8 cellular contexts compared by ENCODE assay signal in genomic region chr19:55586976-55587668, GRCh38. TPM values are rescaled to one million over a fixed set of nuclear protein-coding genes. Genes with fewer than 3 reads are reported as not detected.
DNase-seq lines count a peak whose midpoint lies in the region; ATAC-seq, FAIRE-seq and TF ChIP-seq lines count a peak whose summit lies in the region.

No MANE protein-coding gene starts in this region.

- DNase-seq in BE2C = peak; percentile 99
- peak in 75 of 76 experiments; percentile 32 to 97 (median 92) for DNase-seq in HUDEP-2 (lab: John Stamatoyannopoulos, UW; ENCODE audit: unreplicated experiment in 76 of 76)
- peak; percentile 89 for DNase-seq in NT2/D1 (ENCODE audit: low read depth, low spot score)
- peak; percentile 90 for DNase-seq in activated CD8-positive, alpha-beta memory T cell treated with anti-CD3 and anti-CD28 coated beads, Interleukin-2, amount 50 U/mL, for 4 hours
- DNase-seq in stimulated activated CD8-positive, alpha-beta memory T cell treated with anti-CD3 and anti-CD28 coated beads, Interleukin-15, amount 100 ng/mL, for 1 hour (ENCODE audit: low read depth) = peak; percentile 84

- peak; percentile 89 for ATAC-seq in GM19463 (IDR thresholded peaks at IDR 0.05; ENCODE audit: unreplicated experiment)

- H3K9ac ChIP-seq in NT2/D1 (ENCODE audit: insufficient read length, low read depth) = peak overlapping the region; percentile 80

- 2 to 3% methylated on average over 19 to 25 of the region's 40 CpGs for WGBS in mesodermal cell (ENCODE audit: insufficient coverage in 2 of 2), 2 experiments

- H3K36me3 ChIP-seq in BE2C (peaks cover 3% of the 10 kb centered on the region), NT2/D1 (ENCODE audit: insufficient read depth, insufficient read length, low read length) (peaks cover 3% of the 10 kb centered on the region), mesodermal cell (ENCODE audit: control insufficient read depth, insufficient read depth, low read length) (peaks cover 10% of the 10 kb centered on the region)

- peak; percentile 86 for FAIRE-seq in endometrium (lab: Jason Lieb, UNC)

- H3K4me1 ChIP-seq in BE2C (peaks cover 11% of the 10 kb centered on the region), NT2/D1 (ENCODE audit: insufficient read depth, insufficient read length) (peaks cover 4% of the 10 kb centered on the region), mesodermal cell (ENCODE audit: control insufficient read depth, insufficient read depth, low read length, poor library complexity, severe bottlenecking) (no peaks in the 10 kb centered on the region)

- no peaks in the 10 kb centered on the region for H3K9me3 ChIP-seq in BE2C
- no peaks in the 10 kb centered on the region for H3K9me3 ChIP-seq in NT2/D1 (ENCODE audit: insufficient read depth, low read length)
- no peaks in the 10 kb centered on the region for H3K9me3 ChIP-seq in mesodermal cell (ENCODE audit: control insufficient read depth, low read length)

- H3K27me3 ChIP-seq in BE2C (no peaks in the 10 kb centered on the region), NT2/D1 (ENCODE audit: insufficient read depth, insufficient read length) (no peaks in the 10 kb centered on the region)

- TF ChIP-seq CTCF in BE2C (IDR thresholded peaks at IDR 0.05; ENCODE audit: low read depth, low read length) = no peak

- peak overlapping the region; percentile 50 for H3K27ac ChIP-seq in mesodermal cell (ENCODE audit: low read depth, low read length, severe bottlenecking)

- H3K4me3 ChIP-seq in BE2C (ENCODE audit: low read depth, low read length) (peak overlapping the region; percentile 51), NT2/D1 (ENCODE audit: insufficient read length, low read depth) (peak overlapping the region; percentile 21), mesodermal cell (ENCODE audit: extremely low read depth, insufficient read depth, low read length, poor library complexity, severe bottlenecking) (peak overlapping the region; percentile 31)

RNA-seq across cellular contexts. Expression of gene ZNF579, which starts 6.5 kb away (rescaled TPM):
- polyA plus RNA-seq in BE2C (2012; ENCODE audit: insufficient read depth, insufficient read length, low read depth) = 49.8 TPM
- 20.6 TPM for polyA plus RNA-seq in mesodermal cell (2013, experiment 1 of 2)
- polyA plus RNA-seq in mesodermal cell (2013, experiment 2 of 2) = 16.8 TPM

RNA-seq across cellular contexts. Expression of gene FIZ1, which starts 12.2 kb away (rescaled TPM):
- 23.9 TPM for polyA plus RNA-seq in BE2C (2012; ENCODE audit: insufficient read depth, insufficient read length, low read depth)
- polyA plus RNA-seq in mesodermal cell (2013, experiment 1 of 2) = 13.6 TPM
- 11.9 TPM for polyA plus RNA-seq in mesodermal cell (2013, experiment 2 of 2)

RNA-seq across cellular contexts. Expression of gene ZNF524, which starts 13.0 kb away (rescaled TPM):
- polyA plus RNA-seq in BE2C (2012; ENCODE audit: insufficient read depth, insufficient read length, low read depth) = 29.9 TPM
- 7.8 TPM for polyA plus RNA-seq in mesodermal cell (2013, experiment 1 of 2)
- polyA plus RNA-seq in mesodermal cell (2013, experiment 2 of 2) = 5.7 TPM

RNA-seq across cellular contexts. Expression of gene ZNF865, which starts 18.3 kb away (rescaled TPM):
- 8.2 TPM for polyA plus RNA-seq in BE2C (2012; ENCODE audit: insufficient read depth, insufficient read length, low read depth)
- 10.3 TPM for polyA plus RNA-seq in mesodermal cell (2013, experiment 1 of 2)
- 8.9 TPM for polyA plus RNA-seq in mesodermal cell (2013, experiment 2 of 2)

RNA-seq across cellular contexts. Expression of gene ZNF784, which starts 37.2 kb away (rescaled TPM):
- polyA plus RNA-seq in BE2C (2012; ENCODE audit: insufficient read depth, insufficient read length, low read depth) = 12.1 TPM
- 7.0 TPM for polyA plus RNA-seq in mesodermal cell (2013, experiment 1 of 2)
- 5.4 TPM for polyA plus RNA-seq in mesodermal cell (2013, experiment 2 of 2)

Comparison
In these comparisons a context has a peak if more than half of its experiments do, and no peak if none do; other contexts are left out.
1. Peak in every context shown above with its lines: DNase-seq, ATAC-seq, H3K4me3 ChIP-seq and H3K27ac ChIP-seq.